In genomic region chr16:4327782-4328579, GRCh38 we compare ENCODE assay signal across 1 cellular context.
TF ChIP-seq lines count a peak whose summit lies in the region.

No MANE protein-coding gene starts in this region.

TF ChIP-seq in GM12878, 131 proteins besides CTCF, POLR2A, EP300 and RAD21:
- TF ChIP-seq CHD4 (IDR thresholded peaks at IDR 0.05): no peak
- TF ChIP-seq MEF2A (IDR thresholded peaks at IDR 0.05; ENCODE audit: insufficient read depth, low read depth, low read length): no peak
- no peak for TF ChIP-seq MXI1 (IDR thresholded peaks at IDR 0.05; ENCODE audit: low read depth, low read length)
- TF ChIP-seq E4F1 (IDR thresholded peaks at IDR 0.05; ENCODE audit: borderline replicate concordance, partially characterized antibody): no peak
- TF ChIP-seq EGR1 (IDR thresholded peaks at IDR 0.05; ENCODE audit: borderline replicate concordance in 1 of 2, low read depth in 2 of 2, low read length in 2 of 2): peak in 1 of 2 experiments; percentile 55; a peak in 1 of 3 replicates
- no peak for TF ChIP-seq ZNF217 (IDR thresholded peaks at IDR 0.05)
- no peak for TF ChIP-seq BCL3 (IDR thresholded peaks at IDR 0.05; ENCODE audit: borderline replicate concordance, insufficient read depth, low read depth, low read length, poor library complexity, severe bottlenecking)
- TF ChIP-seq POU2F2 (IDR thresholded peaks at IDR 0.05; ENCODE audit: borderline replicate concordance, low read depth, low read length): no peak
- TF ChIP-seq IKZF1 (conservative IDR thresholded peaks at IDR 0.05): no peak; the same call in 1 of the 2 replicates
- TF ChIP-seq RB1 (IDR thresholded peaks at IDR 0.05; ENCODE audit: borderline replicate concordance): no peak
- TF ChIP-seq NBN (IDR thresholded peaks at IDR 0.05): 0 out of 2 replicates have a peak, but pooled peaks have one; percentile 26
- TF ChIP-seq CEBPB (IDR thresholded peaks at IDR 0.05; ENCODE audit: borderline replicate concordance in 1 of 2, low read depth in 2 of 2, low read length in 2 of 2): no peak
- no peak for TF ChIP-seq SP1 (IDR thresholded peaks at IDR 0.05; ENCODE audit: low read depth, low read length)
- TF ChIP-seq MLLT1 (IDR thresholded peaks at IDR 0.05): no peak
- TF ChIP-seq HCFC1 (IDR thresholded peaks at IDR 0.05; ENCODE audit: low read length): no peak
- peak; percentile 35; the same call in 1 of the 2 replicates for TF ChIP-seq SMC3 (IDR thresholded peaks at IDR 0.05; ENCODE audit: borderline replicate concordance, low read length)
- no peak for TF ChIP-seq NR2C2 (IDR thresholded peaks at IDR 0.05; ENCODE audit: borderline replicate concordance, control insufficient read depth, insufficient read length, low read depth)
- peak; percentile 46; the same call in 1 of the 2 replicates for TF ChIP-seq LARP7 (IDR thresholded peaks at IDR 0.05)
- TF ChIP-seq YY1 (IDR thresholded peaks at IDR 0.05; ENCODE audit: low read depth, low read length): 0 out of 2 replicates have a peak, but pooled peaks have one; percentile 25
